Comparison of ENCODE assay signal across 13 cellular contexts in the genomic region with DNA sequence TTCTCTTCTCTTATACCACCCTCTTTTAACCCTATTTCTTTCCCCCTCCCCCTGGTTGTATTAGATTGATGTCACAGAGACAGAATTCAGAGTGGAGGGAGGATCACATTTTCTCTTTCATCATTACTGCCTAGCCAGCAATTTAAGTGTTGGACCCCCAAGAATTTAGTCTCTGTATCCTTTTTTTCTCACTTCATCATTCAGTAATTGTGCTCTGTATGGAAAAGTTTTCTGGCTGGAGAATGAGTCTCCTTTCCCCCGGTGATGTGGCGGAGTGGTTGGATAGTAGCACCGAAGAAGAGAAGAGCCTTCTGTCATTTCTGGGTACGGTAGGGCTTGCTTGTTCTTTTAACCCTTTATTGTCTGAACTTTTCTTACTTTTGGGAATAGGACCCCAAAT.
A peak's percentile ranks its signal among the peaks of the same experiment; 100 is the strongest.
DNase-seq lines count a peak whose midpoint lies in the region; ATAC-seq and TF ChIP-seq lines count a peak whose summit lies in the region.
"Had no signal": no experiment of that assay in that cellular context is flagged by ENCODE, and none has a peak within 500 bp of the region (broad histone marks: within the 10 kb centered on the region; RNA-seq: fewer than 3 reads in every experiment).

No MANE protein-coding gene starts in this region.

- peak overlapping the region; percentile 35 for H3K4me3 ChIP-seq in GM23338
- H3K4me3 ChIP-seq in mammary epithelial cell (replicated peaks in 1 of 3; ENCODE audit: insufficient read depth in 1 of 3, low read depth in 2 of 3, low read length in 3 of 3), result peak overlapping the region in 2 of 3 experiments; percentile 27 to 39
- peak overlapping the region; percentile 43 for H3K4me3 ChIP-seq in iPS-18a (ENCODE audit: low read length)
- peak overlapping the region; percentile 27 to 55 (median 44) for H3K4me3 ChIP-seq in gastrocnemius medialis
- H3K4me3 ChIP-seq in OCI-LY7 (ENCODE audit: low read depth, low read length, poor library complexity, severe bottlenecking), result no peak overlapping the region

- intact Hi-C loops in mammary epithelial cell (cut with micrococcal nuclease), result no loop called here
- intact Hi-C loops in gastrocnemius medialis (cut with DNase I; ENCODE audit: low total_unique reads), result no loop called here
- intact Hi-C loops in OCI-LY7 (cut with micrococcal nuclease; ENCODE audit: unreplicated experiment), result no loop called here

- H3K27ac ChIP-seq in GM23338 (ENCODE audit: low read depth) (peak overlapping the region; percentile 45; the same call in 1 of the 2 replicates), mammary epithelial cell (ENCODE audit: insufficient read depth, low read depth, low read length) (no peak overlapping the region), iPS-18a (ENCODE audit: low read length) (no peak overlapping the region), gastrocnemius medialis (peak overlapping the region in 2 of 4 donors; percentile 16 to 39), OCI-LY7 (ENCODE audit: low read depth, low read length, poor library complexity, severe bottlenecking) (no peak overlapping the region)

- 20% methylated on average over 4 of the region's 4 CpGs for WGBS in mammary epithelial cell (ENCODE audit: low coverage, missing lambda C conversion rate)

- H4K20me1 ChIP-seq in GM23338 (replicated peaks; ENCODE audit: insufficient read depth), result no peaks in the 10 kb centered on the region; the same call in 1 of the 2 replicates
- no peaks in the 10 kb centered on the region for H4K20me1 ChIP-seq in mammary epithelial cell (ENCODE audit: insufficient read depth, low read length)
- no peaks in the 10 kb centered on the region for H4K20me1 ChIP-seq in OCI-LY7 (ENCODE audit: insufficient read depth, low read length)

- H3K79me2 ChIP-seq in GM23338 (replicated peaks; ENCODE audit: insufficient read depth), result peaks cover 27% of the 10 kb centered on the region
- H3K79me2 ChIP-seq in mammary epithelial cell (ENCODE audit: insufficient read depth, low read length), result peaks cover 59% of the 10 kb centered on the region
- no peaks in the 10 kb centered on the region for H3K79me2 ChIP-seq in OCI-LY7 (ENCODE audit: insufficient read depth, low read depth, low read length)

- H3F3A ChIP-seq in GM23338 (replicated peaks; ENCODE audit: low read depth), result no peaks in the 10 kb centered on the region

- H3K4me3 Mint-ChIP-seq in GM23338, result no peak overlapping the region
- H3K4me3 Mint-ChIP-seq in WTC11, result no peak overlapping the region
- H3K4me3 Mint-ChIP-seq: stimulated activated naive CD8-positive, alpha-beta T cell treated with anti-CD3 and anti-CD28 coated beads, Interleukin-15, Interleukin-2, amounts not matched to agents 100 ng/mL and 50 ng/mL, for 24 hours had no signal

- CTCF ChIA-PET in mammary epithelial cell (lab: Charles Lee; ENCODE audit: low non-redundant PET), result no interaction called here
- CTCF ChIA-PET in WTC11 (lab: Charles Lee), result interaction anchor here (1.1 to 3.7 kb wide), 5 partner anchors 7 to 334 kb away, joined by 3 to 27 read pairs (median 4); no protein-coding TSS in a partner anchor
- CTCF ChIA-PET in OCI-LY7 (lab: Charles Lee; ENCODE audit: unreplicated experiment), result no interaction called here

- no peak overlapping the region for H3K27ac Mint-ChIP-seq in GM23338
- H3K27ac Mint-ChIP-seq in WTC11, result no peak overlapping the region
- H3K27ac Mint-ChIP-seq: stimulated activated naive CD8-positive, alpha-beta T cell treated with anti-CD3 and anti-CD28 coated beads, Interleukin-15, Interleukin-2, amounts not matched to agents 100 ng/mL and 50 ng/mL, for 24 hours had no signal

- H3K9me2 ChIP-seq in GM23338 (ENCODE audit: insufficient read depth), result no peaks in the 10 kb centered on the region
- no peaks in the 10 kb centered on the region for H3K9me2 ChIP-seq in OCI-LY7 (ENCODE audit: insufficient read depth, low read length)

- TF ChIP-seq CTCF in GM23338 (conservative IDR thresholded peaks at IDR 0.05; ENCODE audit: low read depth in 2 of 2), result no peak
- TF ChIP-seq CTCF in mammary epithelial cell (conservative IDR thresholded peaks at IDR 0.05 in 1 of 2, IDR thresholded peaks at IDR 0.05 in 1 of 2; ENCODE audit: extremely low read depth in 1 of 2, insufficient read depth in 1 of 2, low read depth in 1 of 2, low read length in 2 of 2), result no peak
- TF ChIP-seq CTCF in gastrocnemius medialis (IDR thresholded peaks at IDR 0.05 in 4 of 5, conservative IDR thresholded peaks at IDR 0.05 in 1 of 5), result no peak
- TF ChIP-seq CTCF in WTC11 (IDR thresholded peaks at IDR 0.05), result no peak
- no peak for TF ChIP-seq CTCF in OCI-LY7 (conservative IDR thresholded peaks at IDR 0.05; ENCODE audit: low read length)

- H2AFZ ChIP-seq in GM23338 (no peak overlapping the region), mammary epithelial cell (ENCODE audit: low read depth, low read length) (no peak overlapping the region), OCI-LY7 (ENCODE audit: low read length) (no peak overlapping the region)

- in situ Hi-C loops in mammary epithelial cell (cut with MboI; ENCODE audit: low sequenced_read_pairs in 2 of 2), result no loop called here
- in situ Hi-C loops in gastrocnemius medialis (cut with MboI; ENCODE audit: low sequenced_read_pairs in 4 of 4), result no loop called here

- H3K27me3 ChIP-seq in GM23338 (ENCODE audit: insufficient read depth) (no peaks in the 10 kb centered on the region), mammary epithelial cell (ENCODE audit: insufficient read depth, low read length) (no peaks in the 10 kb centered on the region), iPS-18a (ENCODE audit: control insufficient read depth, insufficient read depth, low read length) (no peaks in the 10 kb centered on the region), gastrocnemius medialis (no peaks in the 10 kb centered on the region)

- H3K4me1 ChIP-seq in GM23338 (ENCODE audit: insufficient read depth) (peaks cover 57% of the 10 kb centered on the region), mammary epithelial cell (ENCODE audit: insufficient read depth, low read length) (no peaks in the 10 kb centered on the region), iPS-18a (ENCODE audit: control insufficient read depth, low read depth, low read length) (peaks cover 30% of the 10 kb centered on the region), gastrocnemius medialis (peaks cover 41% of the 10 kb centered on the region in 2 donors), OCI-LY7 (ENCODE audit: insufficient read depth, low read length, poor library complexity, severe bottlenecking) (no peaks in the 10 kb centered on the region)

- TF ChIP-seq POLR2A in gastrocnemius medialis (IDR thresholded peaks at IDR 0.05), result no peak

- POLR2A ChIA-PET in WTC11 (lab: Charles Lee), result no interaction called here
- POLR2A ChIA-PET in OCI-LY7 (lab: Charles Lee), result interaction anchor here (0.7 to 1.0 kb wide), 3 partner anchors 46 to 499 kb away, joined by 3 to 5 read pairs (median 3); a partner anchor contains a TSS

- no peaks in the 10 kb centered on the region for H3K27me3 Mint-ChIP-seq in GM23338 (ENCODE audit: insufficient read depth, low read depth, poor library complexity)
- H3K27me3 Mint-ChIP-seq in WTC11 (ENCODE audit: low read depth), result no peaks in the 10 kb centered on the region

- ATAC-seq in GM23338, result peak; percentile 72
- peak in 1 of 2 donors; percentile 62 for ATAC-seq in gastrocnemius medialis
- ATAC-seq in WTC11, result no peak

- DNase-seq in GM23338 (ENCODE audit: low spot score) (peak; percentile 39), mammary epithelial cell (no peak), gastrocnemius medialis (no peak), WTC11 (ENCODE audit: low spot score) (no peak), OCI-LY7 (ENCODE audit: low spot score) (no peak), NCI-H1694 (lab: John Stamatoyannopoulos, UW) (no peak)
- DNase-seq in activated effector memory CD4-positive, alpha-beta T cell treated with Interleukin-2 at 50 U/mL for 16 hours, result no peak
- DNase-seq: activated CD4-positive, CD25-positive, alpha-beta regulatory T cell treated with anti-CD3 and anti-CD28 coated beads, Interleukin-2, amount 50 U/mL, for 72 hours; NCI-H446; SHP77 treated with DMSO at 0.1 percent for 48 hours; stimulated activated CD4-positive, alpha-beta T cell treated with anti-CD3 and anti-CD28 coated beads, Interleukin-4, amount 100 ng/mL, for 1 hour had no signal

- H3K36me3 Mint-ChIP-seq in GM23338 (ENCODE audit: low read depth) (no peaks in the 10 kb centered on the region), WTC11 (no peaks in the 10 kb centered on the region)

- H3K9ac ChIP-seq in mammary epithelial cell (ENCODE audit: insufficient read depth, low read length), result peak overlapping the region; percentile 32
- no peak overlapping the region for H3K9ac ChIP-seq in iPS-18a (ENCODE audit: low read length)

- H3K4me1 Mint-ChIP-seq in GM23338 (peaks cover 18% of the 10 kb centered on the region), WTC11 (peaks cover 2% of the 10 kb centered on the region; the same call in 1 of the 2 replicates)

- no peaks in the 10 kb centered on the region for H3K9me3 Mint-ChIP-seq in GM23338
- H3K9me3 Mint-ChIP-seq in WTC11, result no peaks in the 10 kb centered on the region
- H3K9me3 Mint-ChIP-seq: stimulated activated naive CD8-positive, alpha-beta T cell treated with anti-CD3 and anti-CD28 coated beads, Interleukin-15, Interleukin-2, amounts not matched to agents 100 ng/mL and 50 ng/mL, for 24 hours had no signal

- H3K9me3 ChIP-seq in mammary epithelial cell (replicated peaks; ENCODE audit: insufficient read depth, low read length) (no peaks in the 10 kb centered on the region), iPS-18a (ENCODE audit: control insufficient read depth, low read depth, low read length) (no peaks in the 10 kb centered on the region), gastrocnemius medialis (no peaks in the 10 kb centered on the region), OCI-LY7 (ENCODE audit: low read length) (no peaks in the 10 kb centered on the region)

- no peaks in the 10 kb centered on the region for H3K36me3 ChIP-seq in GM23338 (ENCODE audit: insufficient read depth)
- H3K36me3 ChIP-seq in mammary epithelial cell (ENCODE audit: insufficient read depth, low read length), result peaks cover 1% of the 10 kb centered on the region
- no peaks in the 10 kb centered on the region for H3K36me3 ChIP-seq in iPS-18a (ENCODE audit: control insufficient read depth, low read depth, low read length)
- no peaks in the 10 kb centered on the region for H3K36me3 ChIP-seq in gastrocnemius medialis
- H3K36me3 ChIP-seq in OCI-LY7 (ENCODE audit: insufficient read depth, low read length), result no peaks in the 10 kb centered on the region

- peak overlapping the region; percentile 67 for H3K4me2 ChIP-seq in GM23338
- peak overlapping the region; percentile 85 for H3K4me2 ChIP-seq in mammary epithelial cell (ENCODE audit: insufficient read depth, low read depth, low read length)
- no peak overlapping the region for H3K4me2 ChIP-seq in OCI-LY7 (ENCODE audit: low read length)

- dilution Hi-C loops in mammary epithelial cell (cut with HindIII; ENCODE audit: low sequenced_read_pairs), result loop anchor here (5.0 kb wide), 1 partner anchor 80 kb away; no protein-coding TSS in a partner anchor

- BruUV-seq in mammary epithelial cell (replicated peaks; lab: Mats Ljungman, UMichigan) (no TSS peak), OCI-LY7 (replicated peaks; lab: Mats Ljungman, UMichigan) (no TSS peak)

TF ChIP-seq in WTC11, 78 proteins besides CTCF, POLR2A, EP300 and RAD21 (continues in another document):
- TF ChIP-seq NFYB (CRISPR knock-in tag; conservative IDR thresholded peaks at IDR 0.05; ENCODE audit: low read depth) (no peak), PRRX2 (CRISPR knock-in tag; IDR thresholded peaks at IDR 0.05) (no peak), RORB (CRISPR knock-in tag; IDR thresholded peaks at IDR 0.05) (no peak), ZNF416 (CRISPR knock-in tag; IDR thresholded peaks at IDR 0.05) (no peak)
